ENCODE assay signal across 1 cellular context in genomic region chr2:237650455-237650850, GRCh38.
TF ChIP-seq lines count a peak whose summit lies in the region.

No MANE protein-coding gene starts in this region.

TF ChIP-seq in IMR-90, 13 proteins besides CTCF, POLR2A, EP300 and RAD21 (continued from another document):
- no peak for TF ChIP-seq USF2 (IDR thresholded peaks at IDR 0.05; ENCODE audit: low read depth, low read length)
- TF ChIP-seq BHLHE40 (IDR thresholded peaks at IDR 0.05; ENCODE audit: low read depth, low read length), result no peak
- TF ChIP-seq RFX5 (IDR thresholded peaks at IDR 0.05; ENCODE audit: low read depth, low read length), result no peak
- no peak for TF ChIP-seq RCOR1 (IDR thresholded peaks at IDR 0.05; ENCODE audit: insufficient replicate concordance, low read length)
- TF ChIP-seq MAZ (IDR thresholded peaks at IDR 0.05; ENCODE audit: borderline replicate concordance, low read depth, low read length), result no peak
- no peak for TF ChIP-seq NFE2L2 (IDR thresholded peaks at IDR 0.05; ENCODE audit: low read depth, low read length)
- TF ChIP-seq MAFK (IDR thresholded peaks at IDR 0.05; ENCODE audit: low read depth, low read length), result no peak
- no peak for TF ChIP-seq CHD1 (IDR thresholded peaks at IDR 0.05; ENCODE audit: low read depth, low read length)
- TF ChIP-seq ELK1 (IDR thresholded peaks at IDR 0.05; ENCODE audit: borderline replicate concordance, low read depth, low read length), result no peak
- TF ChIP-seq FOS (IDR thresholded peaks at IDR 0.05; ENCODE audit: low read depth, low read length), result no peak
- TF ChIP-seq SMC3 (IDR thresholded peaks at IDR 0.05; ENCODE audit: low read depth, low read length), result no peak
- TF ChIP-seq CEBPB (IDR thresholded peaks at IDR 0.05; ENCODE audit: low read depth, low read length), result no peak
